In genomic region chr16:77225182-77225581, GRCh38 we compare ENCODE assay signal across 28 cellular contexts.
"Had no signal": no experiment of that assay in that cellular context is flagged by ENCODE, and none has a peak within 500 bp of the region (broad histone marks: within the 10 kb centered on the region; RNA-seq: fewer than 3 reads in every experiment).

No MANE protein-coding gene starts in this region.

- H2AFZ ChIP-seq: parathyroid adenoma had no signal

- H3K9me3 ChIP-seq: neutrophil, ovary, psoas muscle, right lobe of liver, sigmoid colon, spleen, stomach, thoracic aorta, thyroid gland, tibial nerve, upper lobe of left lung, vagina had no signal

- H3K36me3 ChIP-seq: neutrophil, ovary, right lobe of liver, sigmoid colon, spleen, stomach, thoracic aorta, thyroid gland, tibial nerve, upper lobe of left lung, vagina had no signal

- H3K9ac ChIP-seq: parathyroid adenoma had no signal

- H3K4me3 ChIP-seq: ovary, psoas muscle, right lobe of liver, sigmoid colon, skin epidermis, smooth muscle cell, spleen, stomach, thoracic aorta, thyroid gland, tibial nerve, upper lobe of left lung, vagina had no signal

- H3K79me2 ChIP-seq: parathyroid adenoma had no signal

- ATAC-seq: naive thymus-derived CD8-positive, alpha-beta T cell; psoas muscle; right cardiac atrium; right lobe of liver; stimulated activated effector memory CD8-positive, alpha-beta T cell treated with anti-CD3 and anti-CD28 coated beads, Interleukin-12 subunit alpha, Interleukin-12 subunit beta, amount 100 ng/mL, for 72 hours; stimulated activated naive B cell treated with anti-CD40 and anti-IgM and Interleukin-4, amounts not matched to agents 10 μg/mL and 1 μg/mL and 100 μg/mL, for 72 hours had no signal

- FAIRE-seq: urothelium cell line had no signal

- H3K4me2 ChIP-seq: smooth muscle cell had no signal

- H3K4me1 ChIP-seq: parathyroid adenoma, psoas muscle, right lobe of liver, sigmoid colon, spleen, stomach, tibial nerve, upper lobe of left lung, vagina had no signal

- DNase-seq: naive thymus-derived CD8-positive, alpha-beta T cell; nephron progenitor cell; nucleus accumbens; ovary; posterior cingulate gyrus; psoas muscle; right cardiac atrium; right lobe of liver; sigmoid colon; spleen; stimulated activated CD4-positive, alpha-beta T cell treated with anti-CD3 and anti-CD28 coated beads, Interleukin-12 subunit alpha, Interleukin-12 subunit beta, amount 100 ng/mL, for 4 hours; stimulated activated CD4-positive, alpha-beta T cell treated with anti-CD3 and anti-CD28 coated beads, Interleukin-1b, Interleukin-23, amount 100 ng/mL, for 48 hours; stimulated activated CD4-positive, alpha-beta T cell treated with anti-CD3 and anti-CD28 coated beads, Interleukin-4, amount 100 ng/mL, for 24 hours; stimulated activated naive B cell treated with anti-CD40 and anti-IgM and Interleukin-4, amounts not matched to agents 10 μg/mL and 1 μg/mL and 100 μg/mL, for 72 hours; stimulated activated naive CD4-positive, alpha-beta T cell treated with Interleukin-2 at 50 U/mL for 16 hours; stomach; thyroid gland; trophoblast cell; upper lobe of left lung had no signal

- H3K27me3 ChIP-seq: ovary, right lobe of liver, thyroid gland, tibial nerve, upper lobe of left lung, vagina had no signal

- H3K27ac ChIP-seq: neutrophil, ovary, parathyroid adenoma, psoas muscle, right lobe of liver, sigmoid colon, skin epidermis, spleen, stomach, thoracic aorta, tibial nerve, upper lobe of left lung, vagina had no signal
